Comparison of ENCODE assay signal across 8 cellular contexts in genomic region chr3:52934626-52935530, GRCh38. TPM values are rescaled to one million over a fixed set of nuclear protein-coding genes. Genes with fewer than 3 reads are reported as not detected.
DNase-seq lines count a peak whose midpoint lies in the region; ATAC-seq and TF ChIP-seq lines count a peak whose summit lies in the region.

No MANE protein-coding gene starts in this region.

- H3K36me3 ChIP-seq in hepatocyte (replicated peaks; ENCODE audit: insufficient read depth, low read depth) = no peaks in the 10 kb centered on the region

- in situ Hi-C loops in astrocyte of the cerebellum (cut with HindIII; ENCODE audit: low sequenced_read_pairs) = no loop called here

- H3K9me3 ChIP-seq in hepatocyte (ENCODE audit: low read depth) = no peaks in the 10 kb centered on the region

- TF ChIP-seq CTCF in astrocyte of the cerebellum (IDR thresholded peaks at IDR 0.05; ENCODE audit: low read depth, low read length, missing control alignments) (peak; percentile 90), hepatocyte (IDR thresholded peaks at IDR 0.05; ENCODE audit: poor library complexity) (peak; percentile 76)

- intact Hi-C loops in Right ventricle myocardium inferior (cut with DNase I) = loop anchor here (10.0 kb wide), 1 partner anchor 190 kb away; no protein-coding TSS in a partner anchor
- intact Hi-C loops in cardiac septum (cut with DNase I) = loop anchor here (2.0 to 10.0 kb wide), 2 partner anchors 138 to 190 kb away; no protein-coding TSS in a partner anchor

- no peak overlapping the region for H2AFZ ChIP-seq in hepatocyte

- DNase-seq in Right ventricle myocardium inferior (ENCODE audit: missing footprints) (no peak), cardiac septum (ENCODE audit: low spot score) (no peak), Kasumi-1 (lab: John Stamatoyannopoulos, UW) (peak; percentile 81 to 84), T-helper 1 cell (peak in 4 of 5 donors; percentile 17 to 61 (median 26)), astrocyte of the cerebellum (ENCODE audit: low read depth) (peak; percentile 35), hepatocyte (ENCODE audit: low spot score) (peak; percentile 76), skeletal muscle cell (ENCODE audit: low read depth) (peak; percentile 5), GOT3 (lab: John Stamatoyannopoulos, UW) (no peak)

- no peaks in the 10 kb centered on the region for H3K27me3 ChIP-seq in hepatocyte

- H3K27ac ChIP-seq in hepatocyte = no peak overlapping the region

- no peaks in the 10 kb centered on the region for H3K4me1 ChIP-seq in hepatocyte (ENCODE audit: insufficient read depth)

- H3K4me3 ChIP-seq in astrocyte of the cerebellum (ENCODE audit: low read depth, low read length) (no peak overlapping the region), hepatocyte (no peak overlapping the region), skeletal muscle cell (ENCODE audit: low read depth, low read length) (no peak overlapping the region)

- H3K4me2 ChIP-seq in hepatocyte = peak overlapping the region; percentile 14

- 11% methylated on average over 8 of the region's 8 CpGs for WGBS in hepatocyte (ENCODE audit: low lambda C conversion rate, missing lambda C conversion rate)

- peak; percentile 71 for ATAC-seq in Right ventricle myocardium inferior

- no peaks in the 10 kb centered on the region for H3K9me2 ChIP-seq in hepatocyte (replicated peaks; ENCODE audit: insufficient read depth)

- no peaks in the 10 kb centered on the region for H3K79me2 ChIP-seq in hepatocyte

- no peaks in the 10 kb centered on the region for H4K20me1 ChIP-seq in hepatocyte (ENCODE audit: insufficient read depth, poor library complexity, severe bottlenecking)

RNA-seq across cellular contexts. Expression of gene STIMATE, which starts 37.5 kb away (rescaled TPM):
- 9.0 TPM for total RNA-seq in Right ventricle myocardium inferior
- total RNA-seq in cardiac septum = 11.2 TPM
- total RNA-seq in hepatocyte = 14.5 and 23.2 TPM in 2 replicates
- polyA plus RNA-seq in hepatocyte = 16.2 and 20.4 TPM in 2 replicates

Comparison
In these comparisons a context has a peak if more than half of its experiments do, and no peak if none do; other contexts are left out.
1. DNase-seq: peak in Kasumi-1 (2 of 2), T-helper 1 cell (4 of 5), astrocyte of the cerebellum (single experiment), hepatocyte (single experiment) and skeletal muscle cell (single experiment); none in Right ventricle myocardium inferior (single experiment), cardiac septum (single experiment) and GOT3 (single experiment).